ENCODE assay signal across 20 cellular contexts in genomic region chr5:180486636-180487149, GRCh38. TPM values are rescaled to one million over a fixed set of nuclear protein-coding genes. Genes with fewer than 3 reads are reported as not detected.
DNase-seq lines count a peak whose midpoint lies in the region; TF ChIP-seq lines count a peak whose summit lies in the region.
"Had no signal": no experiment of that assay in that cellular context is flagged by ENCODE, and none has a peak within 500 bp of the region (broad histone marks: within the 10 kb centered on the region; RNA-seq: fewer than 3 reads in every experiment).

No MANE protein-coding gene starts in this region.

- H3K4me3 Mint-ChIP-seq in type B pancreatic cell, result no peak overlapping the region
- H3K4me3 Mint-ChIP-seq in activated CD4-positive, alpha-beta memory T cell treated with anti-CD3 and anti-CD28 coated beads, Interleukin-2, amount 10 ng/mL, durations not matched to agents 7 days and 5 days, result no peak overlapping the region
- H3K4me3 Mint-ChIP-seq: CD8-positive, alpha-beta T cell; GM23338 had no signal

- no peaks in the 10 kb centered on the region for H3K9me3 Mint-ChIP-seq in type B pancreatic cell
- no peaks in the 10 kb centered on the region for H3K9me3 Mint-ChIP-seq in activated CD4-positive, alpha-beta memory T cell treated with anti-CD3 and anti-CD28 coated beads, Interleukin-2, amount 10 ng/mL, durations not matched to agents 7 days and 5 days
- H3K9me3 Mint-ChIP-seq: CD8-positive, alpha-beta T cell had no signal

- H3K4me1 Mint-ChIP-seq in type B pancreatic cell (ENCODE audit: unreplicated experiment), result no peaks in the 10 kb centered on the region
- peaks cover 3% of the 10 kb centered on the region for H3K4me1 Mint-ChIP-seq in activated CD4-positive, alpha-beta memory T cell treated with anti-CD3 and anti-CD28 coated beads, Interleukin-2, amount 10 ng/mL, durations not matched to agents 7 days and 5 days

- H3K4me3 ChIP-seq in epithelial cell of esophagus (ENCODE audit: low read length), result no peak overlapping the region
- H3K4me3 ChIP-seq: A549, BLaER1, GM23338 had no signal

- H3K27me3 Mint-ChIP-seq in type B pancreatic cell, result no peaks in the 10 kb centered on the region
- no peaks in the 10 kb centered on the region for H3K27me3 Mint-ChIP-seq in activated CD4-positive, alpha-beta memory T cell treated with anti-CD3 and anti-CD28 coated beads, Interleukin-2, amount 10 ng/mL, durations not matched to agents 7 days and 5 days

- DNase-seq in HT1080 (ENCODE audit: low read depth) (peak; percentile 48), RKO (ENCODE audit: low spot score) (peak; percentile 57), epithelial cell of esophagus (ENCODE audit: low read depth) (peak; percentile 18), posterior vena cava (ENCODE audit: low spot score) (peak; percentile 23), type B pancreatic cell (ENCODE audit: extremely low spot score, unreplicated experiment) (no peak), NCI-H2081 (lab: John Stamatoyannopoulos, UW) (no peak)
- DNase-seq in activated CD8-positive, alpha-beta memory T cell treated with anti-CD3 and anti-CD28 coated beads, Interleukin-2, amount 50 U/mL, for 4 hours, result no peak
- no peak for DNase-seq in activated CD4-positive, alpha-beta memory T cell treated with anti-CD3 and anti-CD28 coated beads, Interleukin-2, amount 10 ng/mL, durations not matched to agents 7 days and 5 days
- DNase-seq: CD8-positive, alpha-beta T cell; GDM1; HCEC 1CT; NCI-H1694 treated with DMSO at 0.1 percent for 48 hours; NCI-H2227 treated with DMSO at 0.1 percent for 48 hours; NCI-H510A treated with DMSO at 0.1 percent for 48 hours; NCI-H774; RPMI8226; SIG-M5 had no signal

- TF ChIP-seq CTCF in epithelial cell of esophagus (IDR thresholded peaks at IDR 0.05; ENCODE audit: insufficient read depth, low read depth, low read length, missing control alignments), result no peak
- no peak for TF ChIP-seq CTCF in type B pancreatic cell (conservative IDR thresholded peaks at IDR 0.05)

- no peak overlapping the region for H3K27ac Mint-ChIP-seq in type B pancreatic cell
- no peak overlapping the region for H3K27ac Mint-ChIP-seq in activated CD4-positive, alpha-beta memory T cell treated with anti-CD3 and anti-CD28 coated beads, Interleukin-2, amount 10 ng/mL, durations not matched to agents 7 days and 5 days
- H3K27ac Mint-ChIP-seq: CD8-positive, alpha-beta T cell; GM23338 had no signal

- intact Hi-C loops in posterior vena cava (cut with DNase I), result no loop called here

- POLR2A ChIA-PET in activated CD4-positive, alpha-beta memory T cell treated with anti-CD3 and anti-CD28 coated beads, Interleukin-2, amount 10 ng/mL, durations not matched to agents 7 days and 5 days (lab: Charles Lee), result no interaction called here

- CTCF ChIA-PET in activated CD4-positive, alpha-beta memory T cell treated with anti-CD3 and anti-CD28 coated beads, Interleukin-2, amount 10 ng/mL, durations not matched to agents 7 days and 5 days (lab: Charles Lee), result no interaction called here

- H3K36me3 Mint-ChIP-seq in type B pancreatic cell, result no peaks in the 10 kb centered on the region
- no peaks in the 10 kb centered on the region for H3K36me3 Mint-ChIP-seq in activated CD4-positive, alpha-beta memory T cell treated with anti-CD3 and anti-CD28 coated beads, Interleukin-2, amount 10 ng/mL, durations not matched to agents 7 days and 5 days (ENCODE audit: low read depth)
- H3K36me3 Mint-ChIP-seq: CD8-positive, alpha-beta T cell had no signal

RNA-seq across cellular contexts. Expression of gene CNOT6, which starts 7.5 kb away (rescaled TPM):
- total RNA-seq in HT1080 (2014; rRNA removed; shearing (Covaris generic)), result 7.5 and 20.9 TPM in 2 replicates
- 32.5 and 40.4 TPM in 2 replicates for polyA plus RNA-seq in HT1080 (2015; cell fraction: cytosol; rRNA removed)
- 18.8 and 19.9 TPM in 2 replicates for polyA plus RNA-seq in HT1080 (2015; cell fraction: nucleus; rRNA removed)
- total RNA-seq in posterior vena cava (10 to 100 TPM; 19.9 to 22.6 TPM), type B pancreatic cell (ENCODE audit: low replicate concordance) (49.1 and 55.7 TPM in 2 replicates)
- 10 to 100 TPM; 34.9 to 36.2 TPM for total RNA-seq in activated CD4-positive, alpha-beta memory T cell treated with anti-CD3 and anti-CD28 coated beads, Interleukin-2, amount 10 ng/mL, durations not matched to agents 7 days and 5 days

Comparison
In these comparisons a context has a peak if more than half of its experiments do, and no peak if none do; other contexts are left out.
1. DNase-seq: peak in HT1080 (single experiment), RKO (single experiment), epithelial cell of esophagus (single experiment) and posterior vena cava (single experiment); none in type B pancreatic cell (single experiment), activated CD8-positive, alpha-beta memory T cell treated with anti-CD3 and anti-CD28 coated beads, Interleukin-2, amount 50 U/mL, for 4 hours (single experiment), activated CD4-positive, alpha-beta memory T cell treated with anti-CD3 and anti-CD28 coated beads, Interleukin-2, amount 10 ng/mL, durations not matched to agents 7 days and 5 days (single experiment) and NCI-H2081 (0 of 2).